ENCODE assay signal across 12 cellular contexts in the genomic region with DNA sequence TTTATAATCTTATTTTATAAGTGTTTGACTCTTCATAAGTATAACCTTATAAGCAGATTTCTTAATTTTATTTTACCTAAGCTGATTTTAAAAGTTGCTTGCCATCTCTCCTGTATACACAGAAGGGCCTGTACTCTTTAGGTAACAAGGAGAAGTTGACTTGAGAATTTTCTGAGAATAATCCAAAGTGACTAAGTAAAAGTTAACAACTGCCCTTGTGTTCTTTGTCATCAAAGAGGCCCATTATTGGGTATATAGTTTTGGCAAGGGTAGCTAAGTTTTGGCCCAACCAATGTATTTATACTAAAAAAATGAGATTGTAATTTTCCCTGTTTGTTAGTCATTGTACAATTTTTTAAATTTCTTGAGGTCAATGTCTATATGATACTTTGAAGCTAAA. TPM values are rescaled to one million over a fixed set of nuclear protein-coding genes. Genes with fewer than 3 reads are reported as not detected.
DNase-seq lines count a peak whose midpoint lies in the region; ATAC-seq, FAIRE-seq and TF ChIP-seq lines count a peak whose summit lies in the region.
"Had no signal": no experiment of that assay in that cellular context is flagged by ENCODE, and none has a peak within 500 bp of the region (broad histone marks: within the 10 kb centered on the region; RNA-seq: fewer than 3 reads in every experiment).

No MANE protein-coding gene starts in this region.

- peak; percentile 12 to 27 for ATAC-seq in activated T-cell treated with anti-CD3 and anti-CD28 coated beads, Interleukin-2, amount 50 U/mL, for 72 hours (replicated peaks in 1 of 2)
- ATAC-seq in upper lobe of left lung (ENCODE audit: low FRiP score in 2 of 2), result no peak

- peak overlapping the region in 3 of 4 donors; percentile 11 to 46 (median 34) for H3K4me3 ChIP-seq in upper lobe of left lung
- H3K4me3 ChIP-seq: uterus had no signal

- H3K27ac ChIP-seq in upper lobe of left lung, result peak overlapping the region; percentile 18 to 84 (median 76)
- H3K27ac ChIP-seq: uterus had no signal

- H3K4me3 Mint-ChIP-seq in activated T-cell treated with anti-CD3 and anti-CD28 coated beads, Interleukin-2, amount 50 U/mL, for 72 hours, result peak overlapping the region; percentile 91 to 97
- H3K4me3 Mint-ChIP-seq: H9 had no signal

- H3K27me3 ChIP-seq in upper lobe of left lung, result no peaks in the 10 kb centered on the region
- H3K27me3 ChIP-seq: uterus had no signal

- H3K9me3 Mint-ChIP-seq in activated T-cell treated with anti-CD3 and anti-CD28 coated beads, Interleukin-2, amount 50 U/mL, for 72 hours, result no peaks in the 10 kb centered on the region
- H3K9me3 Mint-ChIP-seq: H9 had no signal

- no peak for TF ChIP-seq CTCF in upper lobe of left lung (IDR thresholded peaks at IDR 0.05)

- H3K9me3 ChIP-seq in upper lobe of left lung, result no peaks in the 10 kb centered on the region
- H3K9me3 ChIP-seq: uterus had no signal

- FAIRE-seq in islet of Langerhans (lab: Jason Lieb, UNC), result peak; percentile 21
- FAIRE-seq: astrocyte had no signal

- H3K36me3 Mint-ChIP-seq in activated T-cell treated with anti-CD3 and anti-CD28 coated beads, Interleukin-2, amount 50 U/mL, for 72 hours (ENCODE audit: insufficient read depth in 2 of 2), result peaks cover 21 to 46% of the 10 kb centered on the region in 2 donors

- H3K4me1 Mint-ChIP-seq in activated T-cell treated with anti-CD3 and anti-CD28 coated beads, Interleukin-2, amount 50 U/mL, for 72 hours (ENCODE audit: low read depth), result peaks cover 66% of the 10 kb centered on the region

- no peak for DNase-seq in activated T-cell treated with anti-CD3 and anti-CD28 coated beads, Interleukin-2, amount 50 U/mL, for 72 hours
- DNase-seq in activated T-cell treated with anti-CD3 and anti-CD28 coated beads, Interleukin-2, amount 50 U/mL, for 48 hours, result no peak
- DNase-seq in SK-MEL-5 (ENCODE audit: low read depth, low spot score), result peak; percentile 68
- DNase-seq in upper lobe of left lung, result no peak
- DNase-seq in SW 1271 (lab: John Stamatoyannopoulos, UW), result no peak
- no peak for DNase-seq in ureter (ENCODE audit: low spot score)
- DNase-seq in NCI-H82 treated with DMSO at 0.1 percent for 48 hours (lab: John Stamatoyannopoulos, UW; ENCODE audit: unreplicated experiment), result no peak
- DNase-seq: H9, NCI-H146, uterus had no signal

- no peak for TF ChIP-seq EP300 in upper lobe of left lung (IDR thresholded peaks at IDR 0.05)

- H3K27me3 Mint-ChIP-seq in activated T-cell treated with anti-CD3 and anti-CD28 coated beads, Interleukin-2, amount 50 U/mL, for 72 hours (ENCODE audit: low read depth), result no peaks in the 10 kb centered on the region

- peak overlapping the region; percentile 98 for H3K27ac Mint-ChIP-seq in activated T-cell treated with anti-CD3 and anti-CD28 coated beads, Interleukin-2, amount 50 U/mL, for 72 hours
- H3K27ac Mint-ChIP-seq: H9 had no signal

- in situ Hi-C loops in SK-MEL-5 (cut with HindIII; ENCODE audit: low pct_unique_long_range_greater_than_20kb, low sequenced_read_pairs), result no loop called here

- H3K36me3 ChIP-seq in upper lobe of left lung, result no peaks in the 10 kb centered on the region
- H3K36me3 ChIP-seq: uterus had no signal

- H3K4me1 ChIP-seq in upper lobe of left lung, result peaks cover 0 to 14% (median 2%) of the 10 kb centered on the region in 4 donors
- H3K4me1 ChIP-seq: uterus had no signal

- TF ChIP-seq POLR2A in upper lobe of left lung (IDR thresholded peaks at IDR 0.05), result no peak

RNA-seq across cellular contexts. Expression of gene LCP1, which starts 3.2 kb away (rescaled TPM):
- 100 to 1,000 TPM; 834 to 955 TPM for total RNA-seq in activated T-cell treated with anti-CD3 and anti-CD28 coated beads, Interleukin-2, amount 50 U/mL, for 72 hours
- total RNA-seq in SK-MEL-5 (2014; rRNA removed; shearing (Covaris generic)), result 10.5 and 10.7 TPM in 2 replicates
- 9.8 and 11.4 TPM in 2 replicates for polyA plus RNA-seq in SK-MEL-5 (2015; cell fraction: cytosol; rRNA removed)
- polyA plus RNA-seq in SK-MEL-5 (2015; cell fraction: nucleus; rRNA removed), result 2.1 and 4.5 TPM in 2 replicates
- total RNA-seq in upper lobe of left lung, result 100 to 1,000 TPM in 4 of 6 donors, 10 to 100 TPM in 2; 72.3 to 331 (median 129) TPM
- total RNA-seq in ureter, result 44.8 TPM

RNA-seq across cellular contexts. Expression of gene LRRC63, which starts 32.9 kb away (rescaled TPM):
- 1 to 10 TPM; 1.0 to 2.5 TPM for total RNA-seq in activated T-cell treated with anti-CD3 and anti-CD28 coated beads, Interleukin-2, amount 50 U/mL, for 72 hours
- 0.82 and 1.1 TPM in 2 replicates for total RNA-seq in SK-MEL-5 (2014; rRNA removed; shearing (Covaris generic))
- polyA plus RNA-seq in SK-MEL-5 (2015; cell fraction: cytosol; rRNA removed), result 0.37 and 0.73 TPM in 2 replicates
- polyA plus RNA-seq in SK-MEL-5 (2015; cell fraction: nucleus; rRNA removed), result 11.1 and 16.3 TPM in 2 replicates
- total RNA-seq in upper lobe of left lung (1 to 10 TPM in 2 of 6 donors, under 1 TPM in 3, not detected in 1; 0.33 to 3.1 (median 0.66) TPM), ureter (0.83 TPM)
- total RNA-seq: astrocyte, H9 had no signal

Comparison
In these comparisons a context has a peak if more than half of its experiments do, and no peak if none do; other contexts are left out.
1. ATAC-seq: peak in activated T-cell treated with anti-CD3 and anti-CD28 coated beads, Interleukin-2, amount 50 U/mL, for 72 hours (2 of 2); none in upper lobe of left lung (0 of 2).